In genomic region chr10:35784751-35785150, GRCh38 we compare ENCODE assay signal across 16 cellular contexts.
"Had no signal": no experiment of that assay in that cellular context is flagged by ENCODE, and none has a peak within 500 bp of the region (broad histone marks: within the 10 kb centered on the region; RNA-seq: fewer than 3 reads in every experiment).

No MANE protein-coding gene starts in this region.

- ATAC-seq: effector memory CD8-positive, alpha-beta T cell; left lobe of liver; stimulated activated naive B cell treated with anti-CD40 and anti-IgM and Interleukin-4, amounts not matched to agents 10 μg/mL and 1 μg/mL and 100 μg/mL, for 72 hours had no signal

- H3K4me1 ChIP-seq: spleen, upper lobe of left lung had no signal

- H3K36me3 ChIP-seq: spleen, thoracic aorta, upper lobe of left lung had no signal

- H3K27me3 ChIP-seq: spleen, upper lobe of left lung had no signal

- H3K9me3 ChIP-seq: thoracic aorta, upper lobe of left lung had no signal

- H3K27ac ChIP-seq: spleen, thoracic aorta, upper lobe of left lung had no signal

- H3K27me3 Mint-ChIP-seq: activated B cell treated with CpG ODN at 0.5 μM for 24 hours; activated CD4-positive, alpha-beta memory T cell treated with anti-CD3 and anti-CD28 coated beads for 36 hours; activated naive CD8-positive, alpha-beta T cell treated with anti-CD3 and anti-CD28 coated beads, Interleukin-2, amount 10 ng/mL, durations not matched to agents 7 days and 5 days; stimulated activated naive B cell treated with anti-CD40 and anti-IgM and Interleukin-4, amounts not matched to agents 10 μg/mL and 1 μg/mL and 100 μg/mL, for 72 hours had no signal

- H3K36me3 Mint-ChIP-seq: activated CD4-positive, alpha-beta memory T cell treated with anti-CD3 and anti-CD28 coated beads for 36 hours; activated naive CD8-positive, alpha-beta T cell treated with anti-CD3 and anti-CD28 coated beads, Interleukin-2, amount 10 ng/mL, durations not matched to agents 7 days and 5 days; stimulated activated naive B cell treated with anti-CD40 and anti-IgM and Interleukin-4, amounts not matched to agents 10 μg/mL and 1 μg/mL and 100 μg/mL, for 72 hours had no signal

- H3K9me3 Mint-ChIP-seq: activated B cell treated with CpG ODN at 0.5 μM for 24 hours had no signal

- DNase-seq: activated B cell treated with CpG ODN at 0.5 μM for 24 hours; activated CD4-positive, alpha-beta memory T cell treated with anti-CD3 and anti-CD28 coated beads for 36 hours; activated CD4-positive, alpha-beta T cell treated with anti-CD3 and anti-CD28 coated beads for 4 hours; activated naive CD4-positive, alpha-beta T cell treated with Interleukin-2 at 50 U/mL for 16 hours; activated naive CD8-positive, alpha-beta T cell treated with anti-CD3 and anti-CD28 coated beads, Interleukin-2, amount 10 ng/mL, durations not matched to agents 7 days and 5 days; effector memory CD8-positive, alpha-beta T cell; foreskin fibroblast; spleen; stimulated activated naive B cell treated with anti-CD40 and anti-IgM and Interleukin-4, amounts not matched to agents 10 μg/mL and 1 μg/mL and 100 μg/mL, for 72 hours; upper lobe of left lung had no signal

- H3K4me3 ChIP-seq: lung, spleen, thoracic aorta, upper lobe of left lung had no signal

- H3K27ac Mint-ChIP-seq: activated B cell treated with CpG ODN at 0.5 μM for 24 hours; activated CD4-positive, alpha-beta memory T cell treated with anti-CD3 and anti-CD28 coated beads for 36 hours; activated naive CD8-positive, alpha-beta T cell treated with anti-CD3 and anti-CD28 coated beads, Interleukin-2, amount 10 ng/mL, durations not matched to agents 7 days and 5 days; activated T-helper 2 cell treated with anti-CD3 and anti-CD28 coated beads, Interferon-gamma antibody, Interleukin-2, Interleukin-4, amounts not matched to agents 10 μg/mL and 5 μg/mL and 100 μg/mL, durations not matched to agents 14 hours and 24 hours and 36 hours; effector memory CD8-positive, alpha-beta T cell; stimulated activated naive B cell treated with anti-CD40 and anti-IgM and Interleukin-4, amounts not matched to agents 10 μg/mL and 1 μg/mL and 100 μg/mL, for 72 hours; T-helper 2 cell treated with Interferon-gamma antibody and Interleukin-4, amounts not matched to agents 5 μg/mL and 100 μg/mL, for 36 hours had no signal

- H3K4me3 Mint-ChIP-seq: activated B cell treated with CpG ODN at 0.5 μM for 24 hours; activated CD4-positive, alpha-beta memory T cell treated with anti-CD3 and anti-CD28 coated beads for 36 hours; activated naive CD8-positive, alpha-beta T cell treated with anti-CD3 and anti-CD28 coated beads, Interleukin-2, amount 10 ng/mL, durations not matched to agents 7 days and 5 days; effector memory CD8-positive, alpha-beta T cell; neural crest cell; stimulated activated naive B cell treated with anti-CD40 and anti-IgM and Interleukin-4, amounts not matched to agents 10 μg/mL and 1 μg/mL and 100 μg/mL, for 72 hours; T-helper 2 cell treated with Interferon-gamma antibody and Interleukin-4, amounts not matched to agents 5 μg/mL and 100 μg/mL, for 36 hours had no signal

- H3K4me1 Mint-ChIP-seq: activated B cell treated with CpG ODN at 0.5 μM for 24 hours; activated naive CD8-positive, alpha-beta T cell treated with anti-CD3 and anti-CD28 coated beads, Interleukin-2, amount 10 ng/mL, durations not matched to agents 7 days and 5 days; stimulated activated naive B cell treated with anti-CD40 and anti-IgM and Interleukin-4, amounts not matched to agents 10 μg/mL and 1 μg/mL and 100 μg/mL, for 72 hours had no signal
